ENCODE assay signal across 11 cellular contexts in genomic region chr10:122286872-122287271, GRCh38. TPM values are rescaled to one million over a fixed set of nuclear protein-coding genes. Genes with fewer than 3 reads are reported as not detected.
A peak's percentile ranks its signal among the peaks of the same experiment; 100 is the strongest.
DNase-seq lines count a peak whose midpoint lies in the region; ATAC-seq, FAIRE-seq and TF ChIP-seq lines count a peak whose summit lies in the region.
"Had no signal": no experiment of that assay in that cellular context is flagged by ENCODE, and none has a peak within 500 bp of the region (broad histone marks: within the 10 kb centered on the region; RNA-seq: fewer than 3 reads in every experiment).

No MANE protein-coding gene starts in this region.

- ATAC-seq in GM18909 (IDR thresholded peaks at IDR 0.05; ENCODE audit: poor library complexity, unreplicated experiment) (no peak), GM21390 (IDR thresholded peaks at IDR 0.05; ENCODE audit: unreplicated experiment) (no peak)
- ATAC-seq: K562; naive thymus-derived CD4-positive, alpha-beta T cell had no signal

- no peak for FAIRE-seq in GM19239 (lab: Jason Lieb, UNC)
- FAIRE-seq: K562 had no signal

- DNase-seq in AG10803 (ENCODE audit: low read depth): peak; percentile 54
- peak; percentile 30 for DNase-seq in NCI-H2107 (lab: John Stamatoyannopoulos, UW)
- peak; percentile 9 for DNase-seq in dermis blood vessel endothelial cell
- peak; percentile 14 for DNase-seq in middle frontal gyrus (ENCODE audit: extremely low spot score, low spot score)
- no peak for DNase-seq in GM19239 (ENCODE audit: insufficient read length, low spot score)
- DNase-seq in T-helper 9 cell: no peak
- DNase-seq: cortex of kidney; naive thymus-derived CD4-positive, alpha-beta T cell had no signal

- no peak overlapping the region for H3K4me3 ChIP-seq in AG10803 (ENCODE audit: low read length)
- H3K4me3 ChIP-seq: K562 had no signal

- TF ChIP-seq CTCF in AG10803 (conservative IDR thresholded peaks at IDR 0.05; ENCODE audit: low read length): no peak

RNA-seq across cellular contexts. Expression of gene BTBD16, which starts 15.8 kb away (rescaled TPM):
- total RNA-seq in dermis blood vessel endothelial cell: not detected in 2 replicates
- total RNA-seq: K562; naive thymus-derived CD4-positive, alpha-beta T cell had no signal

Comparison
In these comparisons a context has a peak if more than half of its experiments do, and no peak if none do; other contexts are left out.
1. DNase-seq: peak in AG10803 (single experiment), NCI-H2107 (single experiment), dermis blood vessel endothelial cell (single experiment) and middle frontal gyrus (single experiment); none in GM19239 (single experiment) and T-helper 9 cell (single experiment).